ENCODE assay signal across 2 cellular contexts in the genomic region with DNA sequence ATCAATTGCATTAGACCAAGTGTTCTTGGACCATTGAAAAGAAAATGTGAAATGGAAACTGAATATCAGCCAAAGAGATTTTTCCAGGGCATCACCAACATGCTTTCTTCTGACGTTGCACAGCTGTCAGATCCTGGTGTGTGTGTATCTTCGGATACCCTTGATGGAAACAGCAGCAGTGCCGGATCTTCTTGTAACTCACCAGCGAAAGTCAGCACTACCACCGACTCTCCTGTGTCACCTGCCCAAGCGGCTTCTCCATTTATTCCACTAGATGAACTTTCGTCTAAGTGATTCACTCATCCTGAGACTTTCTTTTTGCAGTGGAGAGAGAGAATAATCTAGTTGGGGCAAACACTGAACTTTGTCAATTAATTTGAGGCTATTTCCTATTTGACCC.
TF ChIP-seq lines count a peak whose summit lies in the region.

No MANE protein-coding gene starts in this region.

TF ChIP-seq in HEK293T, 16 proteins besides CTCF, POLR2A, EP300 and RAD21 (continued from another document):
- TF ChIP-seq, protein P1, sequence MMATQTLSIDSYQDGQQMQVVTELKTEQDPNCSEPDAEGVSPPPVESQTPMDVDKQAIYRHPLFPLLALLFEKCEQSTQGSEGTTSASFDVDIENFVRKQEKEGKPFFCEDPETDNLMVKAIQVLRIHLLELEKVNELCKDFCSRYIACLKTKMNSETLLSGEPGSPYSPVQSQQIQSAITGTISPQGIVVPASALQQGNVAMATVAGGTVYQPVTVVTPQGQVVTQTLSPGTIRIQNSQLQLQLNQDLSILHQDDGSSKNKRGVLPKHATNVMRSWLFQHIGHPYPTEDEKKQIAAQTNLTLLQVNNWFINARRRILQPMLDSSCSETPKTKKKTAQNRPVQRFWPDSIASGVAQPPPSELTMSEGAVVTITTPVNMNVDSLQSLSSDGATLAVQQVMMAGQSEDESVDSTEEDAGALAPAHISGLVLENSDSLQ (IDR thresholded peaks at IDR 0.05), result no peak
- TF ChIP-seq ARNT (IDR thresholded peaks at IDR 0.05) (no peak), BHLHE40 (IDR thresholded peaks at IDR 0.05; ENCODE audit: borderline replicate concordance) (no peak), HDGF (IDR thresholded peaks at IDR 0.05; ENCODE audit: borderline replicate concordance) (no peak), SUZ12 (IDR thresholded peaks at IDR 0.05) (no peak)

TF ChIP-seq in GM12878, 131 proteins besides CTCF, POLR2A, EP300 and RAD21 (continued from another document):
- no peak for TF ChIP-seq ZZZ3 (IDR thresholded peaks at IDR 0.05; ENCODE audit: control insufficient read depth, insufficient read length, low read depth)
- no peak for TF ChIP-seq BCL11A (IDR thresholded peaks at IDR 0.05; ENCODE audit: low read depth, low read length)
- TF ChIP-seq JUNB (IDR thresholded peaks at IDR 0.05), result no peak
- TF ChIP-seq ZNF622 (IDR thresholded peaks at IDR 0.05), result no peak
- TF ChIP-seq SP1 (IDR thresholded peaks at IDR 0.05; ENCODE audit: low read depth, low read length), result no peak
- no peak for TF ChIP-seq CBFB (IDR thresholded peaks at IDR 0.05; ENCODE audit: low read depth)
- TF ChIP-seq NBN (IDR thresholded peaks at IDR 0.05), result no peak
- TF ChIP-seq, protein P2, sequence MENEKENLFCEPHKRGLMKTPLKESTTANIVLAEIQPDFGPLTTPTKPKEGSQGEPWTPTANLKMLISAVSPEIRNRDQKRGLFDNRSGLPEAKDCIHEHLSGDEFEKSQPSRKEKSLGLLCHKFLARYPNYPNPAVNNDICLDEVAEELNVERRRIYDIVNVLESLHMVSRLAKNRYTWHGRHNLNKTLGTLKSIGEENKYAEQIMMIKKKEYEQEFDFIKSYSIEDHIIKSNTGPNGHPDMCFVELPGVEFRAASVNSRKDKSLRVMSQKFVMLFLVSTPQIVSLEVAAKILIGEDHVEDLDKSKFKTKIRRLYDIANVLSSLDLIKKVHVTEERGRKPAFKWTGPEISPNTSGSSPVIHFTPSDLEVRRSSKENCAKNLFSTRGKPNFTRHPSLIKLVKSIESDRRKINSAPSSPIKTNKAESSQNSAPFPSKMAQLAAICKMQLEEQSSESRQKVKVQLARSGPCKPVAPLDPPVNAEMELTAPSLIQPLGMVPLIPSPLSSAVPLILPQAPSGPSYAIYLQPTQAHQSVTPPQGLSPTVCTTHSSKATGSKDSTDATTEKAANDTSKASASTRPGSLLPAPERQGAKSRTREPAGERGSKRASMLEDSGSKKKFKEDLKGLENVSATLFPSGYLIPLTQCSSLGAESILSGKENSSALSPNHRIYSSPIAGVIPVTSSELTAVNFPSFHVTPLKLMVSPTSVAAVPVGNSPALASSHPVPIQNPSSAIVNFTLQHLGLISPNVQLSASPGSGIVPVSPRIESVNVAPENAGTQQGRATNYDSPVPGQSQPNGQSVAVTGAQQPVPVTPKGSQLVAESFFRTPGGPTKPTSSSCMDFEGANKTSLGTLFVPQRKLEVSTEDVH (IDR thresholded peaks at IDR 0.05; ENCODE audit: low read depth, partially characterized antibody), result no peak
- no peak for TF ChIP-seq BMI1 (IDR thresholded peaks at IDR 0.05; ENCODE audit: borderline replicate concordance)
